ENCODE assay signal across 20 cellular contexts in genomic region chr3:86046436-86047328, GRCh38.
A peak's percentile ranks its signal among the peaks of the same experiment; 100 is the strongest.
DNase-seq lines count a peak whose midpoint lies in the region; ATAC-seq and TF ChIP-seq lines count a peak whose summit lies in the region.
"Had no signal": no experiment of that assay in that cellular context is flagged by ENCODE, and none has a peak within 500 bp of the region (broad histone marks: within the 10 kb centered on the region; RNA-seq: fewer than 3 reads in every experiment).

No MANE protein-coding gene starts in this region.

- DNase-seq in A673 (ENCODE audit: low spot score) (peak; percentile 4), NCI-H69 (lab: John Stamatoyannopoulos, UW) (peak; percentile 69), heart right ventricle (no peak), right cardiac atrium (peak in 1 of 3 donors; percentile 11), NCI-H1694 treated with DMSO at 0.1 percent for 48 hours (lab: John Stamatoyannopoulos, UW) (no peak), SIG-M5 (lab: John Stamatoyannopoulos, UW) (no peak)
- no peak for DNase-seq in activated T-cell treated with anti-CD3 and anti-CD28 coated beads, Interleukin-2, amount 50 U/mL, for 24 hours
- DNase-seq: ACHN; AML-193; CD4-positive, alpha-beta T cell; DMS79; GDM1; GOT3; H7; HFFc6 had no signal

- no peaks in the 10 kb centered on the region for H3K9me3 ChIP-seq in A673 (ENCODE audit: low read depth, low read length, poor library complexity, severe bottlenecking)
- peaks cover 0 to 28% (median 0%) of the 10 kb centered on the region in 11 donors for H3K9me3 ChIP-seq in heart right ventricle
- no peaks in the 10 kb centered on the region for H3K9me3 ChIP-seq in right cardiac atrium (ENCODE audit: control insufficient read depth, low read length)

- CTCF ChIA-PET in A673 (lab: Charles Lee) = no interaction called here

- TF ChIP-seq CTCF in A673 (conservative IDR thresholded peaks at IDR 0.05; ENCODE audit: low read depth, low read length) (no peak), heart right ventricle (IDR thresholded peaks at IDR 0.05) (no peak)

- intact Hi-C loops in A673 (cut with micrococcal nuclease; ENCODE audit: unreplicated experiment) = no loop called here
- intact Hi-C loops in heart right ventricle (cut with DNase I) = no loop called here
- intact Hi-C loops in right cardiac atrium (cut with DNase I) = no loop called here

- WGBS in heart right ventricle, 2 donors = 62 to 72% methylated on average over 7 of the region's 7 CpGs
- WGBS in right cardiac atrium = 56% methylated on average over 7 of the region's 7 CpGs

- POLR2A ChIA-PET in A673 (lab: Charles Lee; ENCODE audit: low non-redundant PET) = no interaction called here

- no peaks in the 10 kb centered on the region for H3K36me3 Mint-ChIP-seq in activated T-cell treated with anti-CD3 and anti-CD28 coated beads, Interleukin-2, amount 50 U/mL, for 24 hours (ENCODE audit: low read depth)
- H3K36me3 Mint-ChIP-seq: IgD-negative memory B cell had no signal

- H3K27me3 Mint-ChIP-seq in activated T-cell treated with anti-CD3 and anti-CD28 coated beads, Interleukin-2, amount 50 U/mL, for 24 hours = no peaks in the 10 kb centered on the region
- H3K27me3 Mint-ChIP-seq: CD4-positive, alpha-beta T cell; IgD-negative memory B cell had no signal

- H3K27ac Mint-ChIP-seq in activated T-cell treated with anti-CD3 and anti-CD28 coated beads, Interleukin-2, amount 50 U/mL, for 24 hours = no peak overlapping the region
- H3K27ac Mint-ChIP-seq: CD4-positive, alpha-beta T cell; HFFc6; IgD-negative memory B cell had no signal

- H3K36me3 ChIP-seq in A673 (ENCODE audit: insufficient read depth, low read length, poor library complexity, severe bottlenecking) = no peaks in the 10 kb centered on the region
- no peaks in the 10 kb centered on the region for H3K36me3 ChIP-seq in heart right ventricle

- no peak overlapping the region for H3K4me3 ChIP-seq in A673 (ENCODE audit: low read depth, low read length, poor library complexity, severe bottlenecking)
- H3K4me3 ChIP-seq in heart right ventricle = no peak overlapping the region
- no peak overlapping the region for H3K4me3 ChIP-seq in right cardiac atrium (ENCODE audit: low read length)

- ATAC-seq in heart right ventricle (peak in 5 of 8 donors; percentile 24 to 81 (median 64)), right cardiac atrium (peak; percentile 87 to 88), GM19467 (IDR thresholded peaks at IDR 0.05; ENCODE audit: unreplicated experiment) (no peak)
- ATAC-seq: HCT116, HepG2 had no signal

- H3K4me1 Mint-ChIP-seq in activated T-cell treated with anti-CD3 and anti-CD28 coated beads, Interleukin-2, amount 50 U/mL, for 24 hours (ENCODE audit: low read depth) = no peaks in the 10 kb centered on the region
- H3K4me1 Mint-ChIP-seq: IgD-negative memory B cell had no signal

- H3K4me3 Mint-ChIP-seq in activated T-cell treated with anti-CD3 and anti-CD28 coated beads, Interleukin-2, amount 50 U/mL, for 24 hours = no peak overlapping the region
- H3K4me3 Mint-ChIP-seq: CD4-positive, alpha-beta T cell; HFFc6; IgD-negative memory B cell had no signal

- no TSS peak for BruUV-seq in A673 (replicated peaks; lab: Mats Ljungman, UMichigan)

- H3K27me3 ChIP-seq in A673 (replicated peaks; ENCODE audit: insufficient read depth, low read depth, low read length, poor library complexity) (no peaks in the 10 kb centered on the region), heart right ventricle (no peaks in the 10 kb centered on the region), right cardiac atrium (ENCODE audit: control insufficient read depth, insufficient read depth) (no peaks in the 10 kb centered on the region)

- H3K4me1 ChIP-seq in A673 (ENCODE audit: insufficient read depth, low read length, poor library complexity, severe bottlenecking) = no peaks in the 10 kb centered on the region
- H3K4me1 ChIP-seq in heart right ventricle = no peaks in the 10 kb centered on the region
- no peaks in the 10 kb centered on the region for H3K4me1 ChIP-seq in right cardiac atrium (ENCODE audit: control insufficient read depth, insufficient read depth, low read length)

- H3K27ac ChIP-seq in A673 (ENCODE audit: low read depth, low read length, poor library complexity, severe bottlenecking) = no peak overlapping the region
- no peak overlapping the region for H3K27ac ChIP-seq in heart right ventricle
- no peak overlapping the region for H3K27ac ChIP-seq in right cardiac atrium (ENCODE audit: low read length)
- H3K27ac ChIP-seq: C4-2B had no signal

- H3K9me3 Mint-ChIP-seq in activated T-cell treated with anti-CD3 and anti-CD28 coated beads, Interleukin-2, amount 50 U/mL, for 24 hours = peaks cover 14% of the 10 kb centered on the region

Comparison
In these comparisons a context has a peak if more than half of its experiments do, and no peak if none do; other contexts are left out.
1. DNase-seq: peak in A673 (single experiment) and NCI-H69 (single experiment); none in heart right ventricle (0 of 2), activated T-cell treated with anti-CD3 and anti-CD28 coated beads, Interleukin-2, amount 50 U/mL, for 24 hours (single experiment), NCI-H1694 treated with DMSO at 0.1 percent for 48 hours (single experiment) and SIG-M5 (single experiment).